ENCODE assay signal across 8 cellular contexts in the genomic region with DNA sequence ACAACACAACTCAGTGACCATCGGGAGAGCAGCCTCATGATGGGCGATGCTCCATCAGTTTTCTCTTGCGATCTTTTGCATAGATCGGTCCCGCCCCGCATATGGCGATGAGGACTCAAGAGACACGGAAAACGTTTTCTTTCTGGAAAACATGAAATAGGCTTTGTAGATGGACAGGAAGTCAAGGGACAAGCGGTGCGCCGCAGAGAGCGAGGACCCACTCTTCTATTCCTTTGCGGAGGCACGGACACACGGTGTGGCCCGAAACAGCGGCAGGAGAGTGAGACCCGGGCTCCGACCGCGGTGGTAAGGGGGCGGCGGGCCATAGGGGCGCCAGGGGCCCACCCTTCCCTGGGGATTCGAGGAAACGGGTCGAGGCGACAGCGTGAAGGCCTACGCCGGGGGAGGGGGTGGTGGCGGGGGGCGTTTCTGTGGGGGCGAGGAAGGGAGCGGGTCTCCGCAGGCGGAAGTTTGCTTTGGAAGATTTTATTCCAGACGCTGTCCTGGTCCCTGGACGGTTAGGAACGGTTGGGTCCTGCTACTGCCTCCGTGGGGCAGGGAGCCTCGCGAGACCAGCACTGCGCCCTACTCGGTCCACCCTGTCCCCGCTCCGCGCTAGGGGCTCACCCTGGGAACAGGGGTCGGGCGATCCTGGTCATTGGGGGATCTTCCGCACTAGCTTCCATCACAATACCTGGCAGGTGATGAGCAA. TPM values are rescaled to one million over a fixed set of nuclear protein-coding genes. Genes with fewer than 3 reads are reported as not detected.
DNase-seq lines count a peak whose midpoint lies in the region; ATAC-seq, FAIRE-seq and TF ChIP-seq lines count a peak whose summit lies in the region.

No MANE protein-coding gene starts in this region.

- no peak for ATAC-seq in CD4-positive, CD25-positive, alpha-beta regulatory T cell (ENCODE audit: low read depth in 2 of 2)
- ATAC-seq in PC-3, result peak; percentile 27
- ATAC-seq in central memory CD8-positive, alpha-beta T cell (replicated peaks; ENCODE audit: extremely low read depth, poor library complexity, severe bottlenecking), result no peak
- ATAC-seq in upper lobe of right lung, result peak; percentile 19
- no peak for ATAC-seq in HG02610 (IDR thresholded peaks at IDR 0.05; ENCODE audit: unreplicated experiment)

- no peaks in the 10 kb centered on the region for H4K20me1 ChIP-seq in PC-3 (ENCODE audit: low read length)

- peaks cover 19% of the 10 kb centered on the region for H3K4me1 ChIP-seq in CD4-positive, CD25-positive, alpha-beta regulatory T cell (ENCODE audit: control insufficient read depth, insufficient read depth, low read length, poor library complexity, severe bottlenecking)
- H3K4me1 ChIP-seq in HAP-1 (peaks cover 16% of the 10 kb centered on the region), PC-3 (ENCODE audit: insufficient read depth, low read length) (peaks cover 12% of the 10 kb centered on the region), upper lobe of right lung (no peaks in the 10 kb centered on the region)

- DNase-seq in CD4-positive, CD25-positive, alpha-beta regulatory T cell, result peak in 2 of 3 donors; percentile 8 to 10
- peak in 1 of 2 experiments; percentile 62 for DNase-seq in HAP-1 (ENCODE audit: low spot score in 2 of 2)
- DNase-seq in PC-3, result peak; percentile 24
- no peak for DNase-seq in central memory CD8-positive, alpha-beta T cell (ENCODE audit: low spot score in 2 of 2)
- peak; percentile 39 to 43 for DNase-seq in lung microvascular endothelial cell (ENCODE audit: low read depth in 2 of 2)
- DNase-seq in upper lobe of right lung, result no peak
- DNase-seq in D721Med (ENCODE audit: insufficient read length, low spot score), result no peak

- H3K27ac Mint-ChIP-seq in CD4-positive, CD25-positive, alpha-beta regulatory T cell, result peak overlapping the region; percentile 89 to 96 (median 93)
- H3K27ac Mint-ChIP-seq in central memory CD8-positive, alpha-beta T cell (ENCODE audit: low read depth), result peak overlapping the region; percentile 89

- CTCF ChIA-PET in PC-3 (lab: Charles Lee), result interaction anchor here (0.6 kb wide), 1 partner anchor 98 kb away, joined by 3 read pairs; no protein-coding TSS in a partner anchor

- peak overlapping the region; percentile 90 for H3K4me3 ChIP-seq in CD4-positive, CD25-positive, alpha-beta regulatory T cell (ENCODE audit: low read depth, low read length)
- peak overlapping the region; percentile 66 for H3K4me3 ChIP-seq in HAP-1
- peak overlapping the region; percentile 83 for H3K4me3 ChIP-seq in PC-3 (ENCODE audit: low read length)
- H3K4me3 ChIP-seq in upper lobe of right lung, result peak overlapping the region; percentile 73

- in situ Hi-C loops in HAP-1 (cut with MboI; ENCODE audit: low sequenced_read_pairs), result no loop called here

- H3K9ac ChIP-seq in PC-3 (ENCODE audit: low read length), result peak overlapping the region; percentile 62

- no peak for TF ChIP-seq CTCF in PC-3 (conservative IDR thresholded peaks at IDR 0.05; ENCODE audit: low read depth, low read length)
- TF ChIP-seq CTCF in upper lobe of right lung (IDR thresholded peaks at IDR 0.05), result no peak
- TF ChIP-seq CTCF in D721Med (IDR thresholded peaks at IDR 0.05; ENCODE audit: insufficient read depth, missing control alignments), result no peak

- TSS peak; percentile 94 for BruUV-seq in PC-3 (replicated peaks; lab: Mats Ljungman, UMichigan)

- H3K27me3 Mint-ChIP-seq in CD4-positive, CD25-positive, alpha-beta regulatory T cell, result no peaks in the 10 kb centered on the region
- no peaks in the 10 kb centered on the region for H3K27me3 Mint-ChIP-seq in central memory CD8-positive, alpha-beta T cell

- peak overlapping the region; percentile 90 to 98 (median 98) for H3K4me3 Mint-ChIP-seq in CD4-positive, CD25-positive, alpha-beta regulatory T cell
- H3K4me3 Mint-ChIP-seq in central memory CD8-positive, alpha-beta T cell, result peak overlapping the region; percentile 94

- H3K9me3 ChIP-seq in CD4-positive, CD25-positive, alpha-beta regulatory T cell (ENCODE audit: control insufficient read depth in 2 of 2, low read length in 2 of 2), result no peaks in the 10 kb centered on the region
- H3K9me3 ChIP-seq in HAP-1 (no peaks in the 10 kb centered on the region), PC-3 (ENCODE audit: low read length) (no peaks in the 10 kb centered on the region), upper lobe of right lung (no peaks in the 10 kb centered on the region)

- peaks cover 3% of the 10 kb centered on the region for H3K36me3 ChIP-seq in CD4-positive, CD25-positive, alpha-beta regulatory T cell (ENCODE audit: control insufficient read depth, insufficient read depth, low read length)
- H3K36me3 ChIP-seq in HAP-1 (replicated peaks) (no peaks in the 10 kb centered on the region), PC-3 (ENCODE audit: low read depth, low read length) (no peaks in the 10 kb centered on the region), upper lobe of right lung (no peaks in the 10 kb centered on the region)

- H3K36me3 Mint-ChIP-seq in CD4-positive, CD25-positive, alpha-beta regulatory T cell, result peaks cover 7% of the 10 kb centered on the region
- peaks cover 19% of the 10 kb centered on the region for H3K36me3 Mint-ChIP-seq in central memory CD8-positive, alpha-beta T cell (ENCODE audit: insufficient read depth)

- peak overlapping the region; percentile 96 for H2AFZ ChIP-seq in PC-3 (ENCODE audit: low read length)

- intact Hi-C loops in PC-3 (cut with micrococcal nuclease), result loop anchor here (1.0 to 2.0 kb wide), 2 partner anchors 28 to 46 kb away; partner anchors contain the start of gene MRPL9
- intact Hi-C loops in upper lobe of right lung (cut with DNase I), result no loop called here

- peak overlapping the region; percentile 94 for H3K4me2 ChIP-seq in PC-3 (ENCODE audit: low read length)

- FAIRE-seq in D721Med (lab: Jason Lieb, UNC), result no peak

- H3K79me2 ChIP-seq in PC-3 (ENCODE audit: low read length), result peaks cover 13% of the 10 kb centered on the region

- peaks cover 0 to 45% (median 25%) of the 10 kb centered on the region in 4 donors for H3K4me1 Mint-ChIP-seq in CD4-positive, CD25-positive, alpha-beta regulatory T cell
- peaks cover 31% of the 10 kb centered on the region for H3K4me1 Mint-ChIP-seq in central memory CD8-positive, alpha-beta T cell

- H3K9me3 Mint-ChIP-seq in CD4-positive, CD25-positive, alpha-beta regulatory T cell, result no peaks in the 10 kb centered on the region
- H3K9me3 Mint-ChIP-seq in central memory CD8-positive, alpha-beta T cell, result no peaks in the 10 kb centered on the region

- peak overlapping the region; percentile 52 for H3K27ac ChIP-seq in CD4-positive, CD25-positive, alpha-beta regulatory T cell (ENCODE audit: insufficient read depth, low read length, poor library complexity, severe bottlenecking)
- no peak overlapping the region for H3K27ac ChIP-seq in PC-3 (ENCODE audit: low read length)
- peak overlapping the region; percentile 52 for H3K27ac ChIP-seq in upper lobe of right lung

- POLR2A ChIA-PET in PC-3 (lab: Charles Lee; ENCODE audit: unreplicated experiment), result no interaction called here

- no peaks in the 10 kb centered on the region for H3F3A ChIP-seq in PC-3 (ENCODE audit: low read length, unreplicated experiment)

- H3K27me3 ChIP-seq in CD4-positive, CD25-positive, alpha-beta regulatory T cell (ENCODE audit: control insufficient read depth, insufficient read depth, low read length), result no peaks in the 10 kb centered on the region
- H3K27me3 ChIP-seq in HAP-1 (ENCODE audit: low read depth) (no peaks in the 10 kb centered on the region), PC-3 (ENCODE audit: low read length) (no peaks in the 10 kb centered on the region), upper lobe of right lung (no peaks in the 10 kb centered on the region)

- H3K9me2 ChIP-seq in PC-3 (replicated peaks; ENCODE audit: low read length), result no peaks in the 10 kb centered on the region

RNA-seq across cellular contexts. Expression of gene TDRKH, which starts 0.8 kb away (rescaled TPM):
- total RNA-seq in CD4-positive, CD25-positive, alpha-beta regulatory T cell, result 12.6 TPM
- 10 to 100 TPM in 3 of 4 donors, 1 to 10 TPM in 1; 9.5 to 18.0 (median 14.3) TPM for polyA plus RNA-seq in CD4-positive, CD25-positive, alpha-beta regulatory T cell
- total RNA-seq in PC-3 (2014; rRNA removed) (15.2 and 15.6 TPM in 2 replicates), lung microvascular endothelial cell (2.2 and 3.3 TPM in 2 replicates), upper lobe of right lung (12.8 TPM)

RNA-seq across cellular contexts. Expression of gene LINGO4, which starts 14.1 kb away (rescaled TPM):
- total RNA-seq in CD4-positive, CD25-positive, alpha-beta regulatory T cell, result 0.22 TPM
- under 1 TPM in 2 of 4 donors, not detected in 2; 0.15 to 0.33 TPM for polyA plus RNA-seq in CD4-positive, CD25-positive, alpha-beta regulatory T cell
- total RNA-seq in PC-3 (2014; rRNA removed) (not detected in 2 replicates), lung microvascular endothelial cell (not detected in 2 replicates), upper lobe of right lung (0.29 TPM)

RNA-seq across cellular contexts. Expression of gene MRPL9, which starts 27.8 kb away (rescaled TPM):
- total RNA-seq in CD4-positive, CD25-positive, alpha-beta regulatory T cell, result 87.5 TPM
- polyA plus RNA-seq in CD4-positive, CD25-positive, alpha-beta regulatory T cell, result 100 to 1,000 TPM; 148 to 179 (median 166) TPM
- 229 and 260 TPM in 2 replicates for total RNA-seq in PC-3 (2014; rRNA removed)
- total RNA-seq in lung microvascular endothelial cell, result 89.7 and 112 TPM in 2 replicates
- total RNA-seq in upper lobe of right lung, result 54.6 TPM

RNA-seq across cellular contexts. Expression of gene RORC, which starts 40.5 kb away (rescaled TPM):
- 6.2 TPM for total RNA-seq in CD4-positive, CD25-positive, alpha-beta regulatory T cell
- 10 to 100 TPM; 10.6 to 16.7 (median 15.1) TPM for polyA plus RNA-seq in CD4-positive, CD25-positive, alpha-beta regulatory T cell
- total RNA-seq in PC-3 (2014; rRNA removed) (0.26 TPM in 1 of 2 replicates, not detected in the other), lung microvascular endothelial cell (not detected in 2 replicates), upper lobe of right lung (16.4 TPM)

RNA-seq across cellular contexts. Expression of gene C2CD4D, which starts 48.5 kb away (rescaled TPM):
- 0.94 TPM for total RNA-seq in CD4-positive, CD25-positive, alpha-beta regulatory T cell
- 1 to 10 TPM; 1.3 to 4.0 (median 2.8) TPM for polyA plus RNA-seq in CD4-positive, CD25-positive, alpha-beta regulatory T cell
- total RNA-seq in PC-3 (2014; rRNA removed) (0.58 and 2.8 TPM in 2 replicates), lung microvascular endothelial cell (under 0.01 and 0.20 TPM in 2 replicates), upper lobe of right lung (0.29 TPM)

Comparison
In these comparisons a context has a peak if more than half of its experiments do, and no peak if none do; other contexts are left out.
1. ATAC-seq: peak in PC-3 (single experiment) and upper lobe of right lung (single experiment); none in CD4-positive, CD25-positive, alpha-beta regulatory T cell (0 of 2), central memory CD8-positive, alpha-beta T cell (single experiment) and HG02610 (single experiment).
2. DNase-seq: peak in CD4-positive, CD25-positive, alpha-beta regulatory T cell (2 of 3), PC-3 (single experiment) and lung microvascular endothelial cell (2 of 2); none in central memory CD8-positive, alpha-beta T cell (0 of 2), upper lobe of right lung (single experiment) and D721Med (single experiment).
3. Peak in every context shown above with its lines, with median percentiles within 50 percentile points of each other: H3K4me3 ChIP-seq.